ENCODE assay signal across 31 cellular contexts in genomic region chr3:23086831-23087230, GRCh38.
"Had no signal": no experiment of that assay in that cellular context is flagged by ENCODE, and none has a peak within 500 bp of the region (broad histone marks: within the 10 kb centered on the region; RNA-seq: fewer than 3 reads in every experiment).

No MANE protein-coding gene starts in this region.

- H3K4me1 ChIP-seq: ascending aorta, breast epithelium, colonic mucosa, esophagus squamous epithelium, gastroesophageal sphincter had no signal

- H3K36me3 Mint-ChIP-seq: activated CD8-positive, alpha-beta memory T cell treated with anti-CD3 and anti-CD28 coated beads, Interleukin-2, amount 10 ng/mL, durations not matched to agents 7 days and 5 days; activated naive CD4-positive, alpha-beta T cell treated with anti-CD3 and anti-CD28 coated beads, Interleukin-2, amount 50 U/mL, for 24 hours; activated naive CD8-positive, alpha-beta T cell treated with anti-CD3 and anti-CD28 coated beads for 36 hours; brain had no signal

- H3K36me3 ChIP-seq: ascending aorta, breast epithelium, cardiac muscle cell, colonic mucosa, esophagus squamous epithelium, gastroesophageal sphincter, WERI-Rb-1 had no signal

- H3K9me3 ChIP-seq: ascending aorta, breast epithelium, colonic mucosa, esophagus squamous epithelium, gastroesophageal sphincter had no signal

- H3K4me1 Mint-ChIP-seq: activated B cell treated with CpG ODN at 0.5 μM for 24 hours; activated CD8-positive, alpha-beta memory T cell treated with anti-CD3 and anti-CD28 coated beads, Interleukin-2, amount 10 ng/mL, durations not matched to agents 7 days and 5 days; activated naive CD4-positive, alpha-beta T cell treated with anti-CD3 and anti-CD28 coated beads, Interleukin-2, amount 50 U/mL, for 24 hours; activated naive CD8-positive, alpha-beta T cell treated with anti-CD3 and anti-CD28 coated beads for 36 hours; activated naive CD8-positive, alpha-beta T cell treated with anti-CD3 and anti-CD28 coated beads, Interleukin-2, amount 50 U/mL, for 24 hours had no signal

- H3K27ac Mint-ChIP-seq: activated B cell treated with CpG ODN at 0.5 μM for 24 hours; activated CD8-positive, alpha-beta memory T cell treated with anti-CD3 and anti-CD28 coated beads, Interleukin-2, amount 10 ng/mL, durations not matched to agents 7 days and 5 days; activated CD8-positive, alpha-beta T cell treated with anti-CD3 and anti-CD28 coated beads, Interleukin-2, amount 10 ng/mL, durations not matched to agents 7 days and 5 days; activated naive CD4-positive, alpha-beta T cell treated with anti-CD3 and anti-CD28 coated beads for 36 hours; activated naive CD4-positive, alpha-beta T cell treated with anti-CD3 and anti-CD28 coated beads, Interleukin-2, amount 50 U/mL, for 24 hours; activated naive CD8-positive, alpha-beta T cell treated with anti-CD3 and anti-CD28 coated beads for 36 hours; activated naive CD8-positive, alpha-beta T cell treated with anti-CD3 and anti-CD28 coated beads, Interleukin-2, amount 50 U/mL, for 24 hours; activated T-helper 1 cell treated with anti-CD3 and anti-CD28 coated beads, Interleukin-12 subunit alpha, Interleukin-12 subunit beta, Interleukin-2, Interleukin-4 antibody, amounts not matched to agents 30 ng/mL and 10 ng/mL and 1 ng/mL, durations not matched to agents 14 hours and 24 hours and 36 hours; activated T-helper 2 cell treated with anti-CD3 and anti-CD28 coated beads, Interferon-gamma antibody, Interleukin-2, Interleukin-4, amounts not matched to agents 10 μg/mL and 5 μg/mL and 100 μg/mL, durations not matched to agents 14 hours and 24 hours and 36 hours had no signal

- H3K4me3 ChIP-seq: ascending aorta, breast epithelium, cardiac muscle cell, colonic mucosa, esophagus squamous epithelium, gastroesophageal sphincter had no signal

- H3K27me3 Mint-ChIP-seq: activated B cell treated with CpG ODN at 0.5 μM for 24 hours; activated CD8-positive, alpha-beta memory T cell treated with anti-CD3 and anti-CD28 coated beads, Interleukin-2, amount 10 ng/mL, durations not matched to agents 7 days and 5 days; activated naive CD4-positive, alpha-beta T cell treated with anti-CD3 and anti-CD28 coated beads, Interleukin-2, amount 50 U/mL, for 24 hours; activated naive CD8-positive, alpha-beta T cell treated with anti-CD3 and anti-CD28 coated beads for 36 hours; activated naive CD8-positive, alpha-beta T cell treated with anti-CD3 and anti-CD28 coated beads, Interleukin-2, amount 50 U/mL, for 24 hours had no signal

- H3K9me3 Mint-ChIP-seq: activated B cell treated with CpG ODN at 0.5 μM for 24 hours; activated naive CD4-positive, alpha-beta T cell treated with anti-CD3 and anti-CD28 coated beads for 36 hours; activated naive CD4-positive, alpha-beta T cell treated with anti-CD3 and anti-CD28 coated beads, Interleukin-2, amount 50 U/mL, for 24 hours; activated naive CD8-positive, alpha-beta T cell treated with anti-CD3 and anti-CD28 coated beads for 36 hours; activated naive CD8-positive, alpha-beta T cell treated with anti-CD3 and anti-CD28 coated beads, Interleukin-2, amount 50 U/mL, for 24 hours; activated T-helper 1 cell treated with anti-CD3 and anti-CD28 coated beads, Interleukin-12 subunit alpha, Interleukin-12 subunit beta, Interleukin-2, Interleukin-4 antibody, amounts not matched to agents 30 ng/mL and 10 ng/mL and 1 ng/mL, durations not matched to agents 14 hours and 24 hours and 36 hours; activated T-helper 2 cell treated with anti-CD3 and anti-CD28 coated beads, Interferon-gamma antibody, Interleukin-2, Interleukin-4, amounts not matched to agents 10 μg/mL and 5 μg/mL and 100 μg/mL, durations not matched to agents 14 hours and 24 hours and 36 hours had no signal

- H3K4me3 Mint-ChIP-seq: activated B cell treated with CpG ODN at 0.5 μM for 24 hours; activated CD8-positive, alpha-beta memory T cell treated with anti-CD3 and anti-CD28 coated beads, Interleukin-2, amount 10 ng/mL, durations not matched to agents 7 days and 5 days; activated CD8-positive, alpha-beta T cell treated with anti-CD3 and anti-CD28 coated beads, Interleukin-2, amount 10 ng/mL, durations not matched to agents 7 days and 5 days; activated naive CD4-positive, alpha-beta T cell treated with anti-CD3 and anti-CD28 coated beads for 36 hours; activated naive CD4-positive, alpha-beta T cell treated with anti-CD3 and anti-CD28 coated beads, Interleukin-2, amount 50 U/mL, for 24 hours; activated naive CD8-positive, alpha-beta T cell treated with anti-CD3 and anti-CD28 coated beads for 36 hours; activated naive CD8-positive, alpha-beta T cell treated with anti-CD3 and anti-CD28 coated beads, Interleukin-2, amount 50 U/mL, for 24 hours; activated T-helper 1 cell treated with anti-CD3 and anti-CD28 coated beads, Interleukin-12 subunit alpha, Interleukin-12 subunit beta, Interleukin-2, Interleukin-4 antibody, amounts not matched to agents 30 ng/mL and 10 ng/mL and 1 ng/mL, durations not matched to agents 14 hours and 24 hours and 36 hours; brain had no signal

- H3K27ac ChIP-seq: ascending aorta, breast epithelium, cardiac muscle cell, colonic mucosa, epithelial cell of prostate, esophagus squamous epithelium, gastroesophageal sphincter, WERI-Rb-1 had no signal

- H3K27me3 ChIP-seq: ascending aorta, breast epithelium, cardiac muscle cell, colonic mucosa, esophagus squamous epithelium, gastroesophageal sphincter had no signal

- ATAC-seq: activated CD4-positive, CD25-positive, alpha-beta regulatory T cell treated with anti-CD3 and anti-CD28 coated beads, Interleukin-2, amount 50 U/mL, for 24 hours; activated CD8-positive, alpha-beta memory T cell treated with anti-CD3 and anti-CD28 coated beads, Interleukin-2, amount 10 ng/mL, durations not matched to agents 7 days and 5 days; activated CD8-positive, alpha-beta T cell treated with anti-CD3 and anti-CD28 coated beads, Interleukin-2, amount 10 ng/mL, durations not matched to agents 7 days and 5 days; activated naive CD8-positive, alpha-beta T cell treated with anti-CD3 and anti-CD28 coated beads, Interleukin-2, amount 50 U/mL, for 24 hours; gastroesophageal sphincter had no signal

- DNase-seq: activated B cell treated with CpG ODN at 0.5 μM for 24 hours; activated CD4-positive, alpha-beta T cell treated with anti-CD3 and anti-CD28 coated beads for 48 hours; activated CD4-positive, alpha-beta T cell treated with anti-CD3 and anti-CD28 coated beads, Interleukin-2, amount 50 U/mL, for 1 hour; activated CD4-positive, alpha-beta T cell treated with anti-CD3 and anti-CD28 coated beads, Interleukin-2, amount 50 U/mL, for 48 hours; activated CD8-positive, alpha-beta memory T cell treated with anti-CD3 and anti-CD28 coated beads, Interleukin-2, amount 10 ng/mL, durations not matched to agents 7 days and 5 days; activated CD8-positive, alpha-beta memory T cell treated with anti-CD3 and anti-CD28 coated beads, Interleukin-2, amount 50 U/mL, for 4 hours; activated CD8-positive, alpha-beta T cell treated with anti-CD3 and anti-CD28 coated beads, Interleukin-2, amount 10 ng/mL, durations not matched to agents 7 days and 5 days; activated effector memory CD4-positive, alpha-beta T cell treated with anti-CD3 and anti-CD28 coated beads, Interleukin-2, amount 50 U/mL, for 16 hours; activated naive CD4-positive, alpha-beta T cell treated with anti-CD3 and anti-CD28 coated beads for 36 hours; activated naive CD8-positive, alpha-beta T cell treated with anti-CD3 and anti-CD28 coated beads for 36 hours; activated naive CD8-positive, alpha-beta T cell treated with anti-CD3 and anti-CD28 coated beads, Interleukin-2, amount 50 U/mL, for 24 hours; activated T-cell treated with anti-CD3 and anti-CD28 coated beads, Interleukin-2, amount 50 U/mL, for 1 hour; activated T-cell treated with anti-CD3 and anti-CD28 coated beads, Interleukin-2, amount 50 U/mL, for 48 hours; central memory CD4-positive, alpha-beta T cell; cerebellar nuclear complex; colonic mucosa; effector CD8-positive, alpha-beta T cell; esophagus squamous epithelium; T-helper 1 cell; T-helper 9 cell; WERI-Rb-1 had no signal
